ENCODE assay signal across 1 cellular context in the genomic region with DNA sequence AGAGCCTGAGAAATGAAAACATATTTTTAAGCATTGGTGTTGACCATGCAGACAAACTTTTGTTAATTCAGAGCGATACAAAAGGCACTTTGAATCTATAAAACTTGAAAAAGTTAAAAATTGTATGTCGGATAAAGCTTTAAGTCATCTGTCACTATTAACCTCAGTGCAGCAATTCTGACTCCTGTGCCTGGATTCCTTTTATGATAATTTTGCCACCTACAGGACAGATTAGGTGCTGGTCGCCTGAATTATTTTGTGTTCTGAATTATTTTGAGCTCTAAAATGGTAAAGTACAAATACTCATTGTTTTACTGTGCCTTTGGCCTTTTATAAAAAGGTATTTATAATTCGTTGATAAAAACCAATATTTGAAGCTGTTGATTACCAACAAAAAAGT.
TF ChIP-seq lines count a peak whose summit lies in the region.

No MANE protein-coding gene starts in this region.

TF ChIP-seq in GM23338, 12 proteins besides CTCF, POLR2A, EP300 and RAD21 (continued from another document):
- TF ChIP-seq, protein P1, sequence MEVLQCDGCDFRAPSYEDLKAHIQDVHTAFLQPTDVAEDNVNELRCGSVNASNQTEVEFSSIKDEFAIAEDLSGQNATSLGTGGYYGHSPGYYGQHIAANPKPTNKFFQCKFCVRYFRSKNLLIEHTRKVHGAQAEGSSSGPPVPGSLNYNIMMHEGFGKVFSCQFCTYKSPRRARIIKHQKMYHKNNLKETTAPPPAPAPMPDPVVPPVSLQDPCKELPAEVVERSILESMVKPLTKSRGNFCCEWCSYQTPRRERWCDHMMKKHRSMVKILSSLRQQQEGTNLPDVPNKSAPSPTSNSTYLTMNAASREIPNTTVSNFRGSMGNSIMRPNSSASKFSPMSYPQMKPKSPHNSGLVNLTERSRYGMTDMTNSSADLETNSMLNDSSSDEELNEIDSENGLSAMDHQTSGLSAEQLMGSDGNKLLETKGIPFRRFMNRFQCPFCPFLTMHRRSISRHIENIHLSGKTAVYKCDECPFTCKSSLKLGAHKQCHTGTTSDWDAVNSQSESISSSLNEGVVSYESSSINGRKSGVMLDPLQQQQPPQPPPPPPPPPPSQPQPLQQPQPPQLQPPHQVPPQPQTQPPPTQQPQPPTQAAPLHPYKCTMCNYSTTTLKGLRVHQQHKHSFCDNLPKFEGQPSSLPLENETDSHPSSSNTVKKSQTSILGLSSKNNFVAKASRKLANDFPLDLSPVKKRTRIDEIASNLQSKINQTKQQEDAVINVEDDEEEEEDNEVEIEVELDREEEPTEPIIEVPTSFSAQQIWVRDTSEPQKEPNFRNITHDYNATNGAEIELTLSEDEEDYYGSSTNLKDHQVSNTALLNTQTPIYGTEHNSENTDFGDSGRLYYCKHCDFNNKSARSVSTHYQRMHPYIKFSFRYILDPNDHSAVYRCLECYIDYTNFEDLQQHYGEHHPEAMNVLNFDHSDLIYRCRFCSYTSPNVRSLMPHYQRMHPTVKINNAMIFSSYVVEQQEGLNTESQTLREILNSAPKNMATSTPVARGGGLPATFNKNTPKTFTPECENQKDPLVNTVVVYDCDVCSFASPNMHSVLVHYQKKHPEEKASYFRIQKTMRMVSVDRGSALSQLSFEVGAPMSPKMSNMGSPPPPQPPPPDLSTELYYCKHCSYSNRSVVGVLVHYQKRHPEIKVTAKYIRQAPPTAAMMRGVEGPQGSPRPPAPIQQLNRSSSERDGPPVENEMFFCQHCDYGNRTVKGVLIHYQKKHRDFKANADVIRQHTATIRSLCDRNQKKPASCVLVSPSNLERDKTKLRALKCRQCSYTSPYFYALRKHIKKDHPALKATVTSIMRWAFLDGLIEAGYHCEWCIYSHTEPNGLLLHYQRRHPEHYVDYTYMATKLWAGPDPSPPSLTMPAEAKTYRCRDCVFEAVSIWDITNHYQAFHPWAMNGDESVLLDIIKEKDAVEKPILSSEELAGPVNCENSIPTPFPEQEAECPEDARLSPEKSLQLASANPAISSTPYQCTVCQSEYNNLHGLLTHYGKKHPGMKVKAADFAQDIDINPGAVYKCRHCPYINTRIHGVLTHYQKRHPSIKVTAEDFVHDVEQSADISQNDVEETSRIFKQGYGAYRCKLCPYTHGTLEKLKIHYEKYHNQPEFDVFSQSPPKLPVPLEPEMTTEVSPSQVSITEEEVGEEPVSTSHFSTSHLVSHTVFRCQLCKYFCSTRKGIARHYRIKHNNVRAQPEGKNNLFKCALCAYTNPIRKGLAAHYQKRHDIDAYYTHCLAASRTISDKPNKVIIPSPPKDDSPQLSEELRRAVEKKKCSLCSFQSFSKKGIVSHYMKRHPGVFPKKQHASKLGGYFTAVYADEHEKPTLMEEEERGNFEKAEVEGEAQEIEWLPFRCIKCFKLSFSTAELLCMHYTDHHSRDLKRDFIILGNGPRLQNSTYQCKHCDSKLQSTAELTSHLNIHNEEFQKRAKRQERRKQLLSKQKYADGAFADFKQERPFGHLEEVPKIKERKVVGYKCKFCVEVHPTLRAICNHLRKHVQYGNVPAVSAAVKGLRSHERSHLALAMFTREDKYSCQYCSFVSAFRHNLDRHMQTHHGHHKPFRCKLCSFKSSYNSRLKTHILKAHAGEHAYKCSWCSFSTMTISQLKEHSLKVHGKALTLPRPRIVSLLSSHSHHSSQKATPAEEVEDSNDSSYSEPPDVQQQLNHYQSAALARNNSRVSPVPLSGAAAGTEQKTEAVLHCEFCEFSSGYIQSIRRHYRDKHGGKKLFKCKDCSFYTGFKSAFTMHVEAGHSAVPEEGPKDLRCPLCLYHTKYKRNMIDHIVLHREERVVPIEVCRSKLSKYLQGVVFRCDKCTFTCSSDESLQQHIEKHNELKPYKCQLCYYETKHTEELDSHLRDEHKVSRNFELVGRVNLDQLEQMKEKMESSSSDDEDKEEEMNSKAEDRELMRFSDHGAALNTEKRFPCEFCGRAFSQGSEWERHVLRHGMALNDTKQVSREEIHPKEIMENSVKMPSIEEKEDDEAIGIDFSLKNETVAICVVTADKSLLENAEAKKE (CRISPR knock-in tag; IDR thresholded peaks at IDR 0.05), result no peak
TF ChIP-seq in GM23338: peak in this region for 0.
